In genomic region chr14:64914237-64914971, GRCh38 we compare ENCODE assay signal across 1 cellular context.
TF ChIP-seq lines count a peak whose summit lies in the region.

Gene CHURC1, plus strand, starts transcription at chr14:64914455. Its CDS starts 41 bp downstream, at chr14:64914496.

TF ChIP-seq in GM12878, 131 proteins besides CTCF, POLR2A, EP300 and RAD21 (continued from another document and continues in another):
- TF ChIP-seq CUX1 (IDR thresholded peaks at IDR 0.05; ENCODE audit: insufficient replicate concordance, low read depth, low read length) (peak; percentile 7), RELB (IDR thresholded peaks at IDR 0.05; ENCODE audit: low read depth) (peak; percentile 75), PKNOX1 (IDR thresholded peaks at IDR 0.05) (0 out of 2 replicates have a peak, but pooled peaks have one; percentile 15), ZZZ3 (IDR thresholded peaks at IDR 0.05; ENCODE audit: control insufficient read depth, insufficient read length, low read depth) (no peak), SIN3A (IDR thresholded peaks at IDR 0.05; ENCODE audit: low read depth, low read length) (no peak), IKZF2 (IDR thresholded peaks at IDR 0.05) (peak; percentile 72 to 77; a peak in 3 of 4 replicates), ZNF217 (IDR thresholded peaks at IDR 0.05) (no peak), MYC (IDR thresholded peaks at IDR 0.05; ENCODE audit: insufficient read depth, insufficient read length, insufficient replicate concordance, low read length, severe bottlenecking) (no peak), RBBP5 (conservative IDR thresholded peaks at IDR 0.05) (no peak), E2F8 (IDR thresholded peaks at IDR 0.05; ENCODE audit: low read depth, partially characterized antibody) (no peak), NFXL1 (IDR thresholded peaks at IDR 0.05; ENCODE audit: borderline replicate concordance) (no peak), TBL1XR1 (IDR thresholded peaks at IDR 0.05; ENCODE audit: low read depth, low read length) (0 out of 2 replicates have a peak, but pooled peaks have one; percentile 22), SMARCA5 (IDR thresholded peaks at IDR 0.05) (peak; percentile 68), YY1 (IDR thresholded peaks at IDR 0.05; ENCODE audit: low read depth, low read length) (no peak; the same call in 1 of the 2 replicates), BHLHE40 (IDR thresholded peaks at IDR 0.05; ENCODE audit: borderline replicate concordance in 1 of 2, low read depth in 2 of 2, low read length in 1 of 2) (peak in 1 of 2 experiments; percentile 44; a peak in 1 of 4 replicates), SMAD1 (IDR thresholded peaks at IDR 0.05; ENCODE audit: low read depth, partially characterized antibody) (no peak), E4F1 (IDR thresholded peaks at IDR 0.05; ENCODE audit: borderline replicate concordance, partially characterized antibody) (peak; percentile 57), ZBTB33 (IDR thresholded peaks at IDR 0.05) (no peak), JUND (IDR thresholded peaks at IDR 0.05; ENCODE audit: low read depth, low read length) (no peak), PAX8 (IDR thresholded peaks at IDR 0.05) (no peak), ELK1 (IDR thresholded peaks at IDR 0.05; ENCODE audit: low read depth, low read length) (peak; percentile 72), MEF2B (IDR thresholded peaks at IDR 0.05; ENCODE audit: partially characterized antibody, poor library complexity, severe bottlenecking) (peak; percentile 64), RCOR1 (conservative IDR thresholded peaks at IDR 0.05; ENCODE audit: low read depth, low read length) (0 out of 2 replicates have a peak, but pooled peaks have one; percentile 65), ZBTB11 (CRISPR knock-in tag; IDR thresholded peaks at IDR 0.05) (no peak), NRF1 (conservative IDR thresholded peaks at IDR 0.05; ENCODE audit: low read depth, low read length) (peak; percentile 33; the same call in 1 of the 2 replicates), ZBTB40 (IDR thresholded peaks at IDR 0.05; ENCODE audit: borderline replicate concordance) (peak; percentile 80), IKZF1 (conservative IDR thresholded peaks at IDR 0.05) (peak; percentile 93), SREBF1 (IDR thresholded peaks at IDR 0.05; ENCODE audit: low read length) (no peak), SREBF2 (IDR thresholded peaks at IDR 0.05; ENCODE audit: low read length) (no peak)
